19 cellular contexts compared by ENCODE assay signal in genomic region chr22:39429916-39430575, GRCh38. TPM values are rescaled to one million over a fixed set of nuclear protein-coding genes. Genes with fewer than 3 reads are reported as not detected.
DNase-seq lines count a peak whose midpoint lies in the region; ATAC-seq, FAIRE-seq and TF ChIP-seq lines count a peak whose summit lies in the region.
"Had no signal": no experiment of that assay in that cellular context is flagged by ENCODE, and none has a peak within 500 bp of the region (broad histone marks: within the 10 kb centered on the region; RNA-seq: fewer than 3 reads in every experiment).

No MANE protein-coding gene starts in this region.

- no TSS peak for BruUV-seq in A673 (replicated peaks; lab: Mats Ljungman, UMichigan)

- H3K27me3 ChIP-seq in A673 (replicated peaks; ENCODE audit: insufficient read depth, low read depth, low read length, poor library complexity) (no peaks in the 10 kb centered on the region), mucosa of rectum (ENCODE audit: control insufficient read depth in 2 of 2, insufficient read depth in 2 of 2, low read length in 2 of 2) (no peaks in the 10 kb centered on the region), stomach (no peaks in the 10 kb centered on the region)
- H3K27me3 ChIP-seq: BLaER1 treated with 17β-estradiol and CSF1 and Interleukin-3, amounts not matched to agents 10 nM and 100 nM had no signal

- no peak for FAIRE-seq in HTR-8/SVneo (lab: Jason Lieb, UNC)

- no peak for TF ChIP-seq EP300 in stomach (IDR thresholded peaks at IDR 0.05)

- H3K27ac ChIP-seq in A673 (ENCODE audit: low read depth, low read length, poor library complexity, severe bottlenecking) (peak overlapping the region; percentile 47), mucosa of rectum (ENCODE audit: low read depth in 2 of 2, low read length in 2 of 2) (peak overlapping the region; percentile 13 to 16), stomach (peak overlapping the region in 4 of 5 donors; percentile 74 to 82 (median 78))

- POLR2A ChIA-PET in A673 (lab: Charles Lee; ENCODE audit: low non-redundant PET) = no interaction called here

- no peaks in the 10 kb centered on the region for H3K27me3 Mint-ChIP-seq in chondrocyte (ENCODE audit: low read depth)
- H3K27me3 Mint-ChIP-seq: activated CD8-positive, alpha-beta memory T cell treated with anti-CD3 and anti-CD28 coated beads, Interleukin-2, amount 10 ng/mL, durations not matched to agents 7 days and 5 days; memory B cell; natural killer cell treated with Interleukin-12 subunit alpha and Interleukin-12 subunit beta and Interleukin-15 and Interleukin-18, amount 100 ng/mL, for 72 hours had no signal

- peak overlapping the region; percentile 32 for H3K27ac Mint-ChIP-seq in chondrocyte (ENCODE audit: unreplicated experiment)
- H3K27ac Mint-ChIP-seq: activated CD8-positive, alpha-beta memory T cell treated with anti-CD3 and anti-CD28 coated beads, Interleukin-2, amount 10 ng/mL, durations not matched to agents 7 days and 5 days; memory B cell; natural killer cell treated with Interleukin-12 subunit alpha and Interleukin-12 subunit beta and Interleukin-15 and Interleukin-18, amount 100 ng/mL, for 72 hours had no signal

- H3K4me1 ChIP-seq in A673 (ENCODE audit: insufficient read depth, low read length, poor library complexity, severe bottlenecking) (peaks cover 22% of the 10 kb centered on the region), mucosa of rectum (ENCODE audit: control insufficient read depth in 2 of 2, insufficient read depth in 2 of 2, low read length in 2 of 2) (peaks cover 2 to 4% of the 10 kb centered on the region in 2 donors), stomach (peaks cover 0 to 24% (median 10%) of the 10 kb centered on the region in 4 donors)

- H3K4me1 Mint-ChIP-seq in chondrocyte (ENCODE audit: low read depth) = peaks cover 54% of the 10 kb centered on the region
- H3K4me1 Mint-ChIP-seq: activated CD8-positive, alpha-beta memory T cell treated with anti-CD3 and anti-CD28 coated beads, Interleukin-2, amount 10 ng/mL, durations not matched to agents 7 days and 5 days; memory B cell had no signal

- H3K4me3 ChIP-seq in A673 (ENCODE audit: low read depth, low read length, poor library complexity, severe bottlenecking) (no peak overlapping the region), mucosa of rectum (ENCODE audit: low read length in 2 of 2) (no peak overlapping the region), stomach (no peak overlapping the region)
- H3K4me3 ChIP-seq: BLaER1 treated with 17β-estradiol and CSF1 and Interleukin-3, amounts not matched to agents 10 nM and 100 nM had no signal

- no peak for TF ChIP-seq CTCF in A673 (conservative IDR thresholded peaks at IDR 0.05; ENCODE audit: low read depth, low read length)
- no peak for TF ChIP-seq CTCF in chondrocyte (IDR thresholded peaks at IDR 0.05)
- TF ChIP-seq CTCF in stomach (IDR thresholded peaks at IDR 0.05) = no peak

- H3K36me3 Mint-ChIP-seq in chondrocyte (ENCODE audit: low read depth) = peaks cover 2% of the 10 kb centered on the region
- H3K36me3 Mint-ChIP-seq: natural killer cell treated with Interleukin-12 subunit alpha and Interleukin-12 subunit beta and Interleukin-15 and Interleukin-18, amount 100 ng/mL, for 72 hours had no signal

- CTCF ChIA-PET in A673 (lab: Charles Lee) = no interaction called here

- no peak for DNase-seq in A673 (ENCODE audit: low spot score)
- peak; percentile 82 for DNase-seq in chondrocyte (ENCODE audit: low spot score)
- no peak for DNase-seq in stomach
- DNase-seq in hepatic stellate cell (ENCODE audit: low spot score) = no peak
- DNase-seq in HTR-8/SVneo (ENCODE audit: insufficient read length, low spot score) = no peak
- DNase-seq: activated CD4-positive, alpha-beta T cell treated with anti-CD3 and anti-CD28 coated beads for 48 hours; activated CD8-positive, alpha-beta memory T cell treated with anti-CD3 and anti-CD28 coated beads, Interleukin-2, amount 10 ng/mL, durations not matched to agents 7 days and 5 days; Calu3; Kasumi-1; NCI-H1092; NCI-H510A treated with DMSO at 0.1 percent for 48 hours; SW 1271 had no signal

- TF ChIP-seq POLR2A in stomach (IDR thresholded peaks at IDR 0.05) = no peak

- no peak overlapping the region for H3K9ac ChIP-seq in mucosa of rectum (ENCODE audit: low read depth in 1 of 2, low read length in 2 of 2)

- no peak for ATAC-seq in GM19463 (IDR thresholded peaks at IDR 0.05; ENCODE audit: unreplicated experiment)
- no peak for ATAC-seq in HG03108 (IDR thresholded peaks at IDR 0.05; ENCODE audit: unreplicated experiment)
- ATAC-seq: activated CD8-positive, alpha-beta memory T cell treated with anti-CD3 and anti-CD28 coated beads, Interleukin-2, amount 10 ng/mL, durations not matched to agents 7 days and 5 days; natural killer cell treated with Interleukin-12 subunit alpha and Interleukin-12 subunit beta and Interleukin-15 and Interleukin-18, amount 100 ng/mL, for 72 hours had no signal

- WGBS in stomach, 5 donors = 84 to 92% (median 90%) methylated on average over 20 to 27 of the region's 27 CpGs

- no peaks in the 10 kb centered on the region for H3K9me3 Mint-ChIP-seq in chondrocyte (ENCODE audit: low read depth)
- H3K9me3 Mint-ChIP-seq: memory B cell; natural killer cell treated with Interleukin-12 subunit alpha and Interleukin-12 subunit beta and Interleukin-15 and Interleukin-18, amount 100 ng/mL, for 72 hours had no signal

- H3K9me3 ChIP-seq in A673 (ENCODE audit: low read depth, low read length, poor library complexity, severe bottlenecking) (no peaks in the 10 kb centered on the region), mucosa of rectum (ENCODE audit: control insufficient read depth in 2 of 2, low read length in 2 of 2) (no peaks in the 10 kb centered on the region), stomach (no peaks in the 10 kb centered on the region)
- H3K9me3 ChIP-seq: BLaER1 treated with 17β-estradiol and CSF1 and Interleukin-3, amounts not matched to agents 10 nM and 100 nM had no signal

- intact Hi-C loops in A673 (cut with micrococcal nuclease; ENCODE audit: unreplicated experiment) = no loop called here
- intact Hi-C loops in stomach (cut with DNase I; ENCODE audit: low total_unique reads) = no loop called here

- H3K36me3 ChIP-seq in A673 (ENCODE audit: insufficient read depth, low read length, poor library complexity, severe bottlenecking) (peaks cover 36% of the 10 kb centered on the region), mucosa of rectum (ENCODE audit: control insufficient read depth in 2 of 2, insufficient read depth in 2 of 2, low read length in 2 of 2) (peaks cover 36 to 49% of the 10 kb centered on the region in 2 donors), stomach (peaks cover 61 to 100% (median 97%) of the 10 kb centered on the region in 4 donors)

- H3K4me3 Mint-ChIP-seq in chondrocyte (ENCODE audit: unreplicated experiment) = no peak overlapping the region
- H3K4me3 Mint-ChIP-seq: activated CD8-positive, alpha-beta memory T cell treated with anti-CD3 and anti-CD28 coated beads, Interleukin-2, amount 10 ng/mL, durations not matched to agents 7 days and 5 days; memory B cell; natural killer cell treated with Interleukin-12 subunit alpha and Interleukin-12 subunit beta and Interleukin-15 and Interleukin-18, amount 100 ng/mL, for 72 hours had no signal

RNA-seq across cellular contexts. Expression of gene MGAT3, which starts 26.8 kb away (rescaled TPM):
- total RNA-seq in A673 (2021) (2.7 and 5.8 TPM in 2 replicates), chondrocyte (3.6 to 6.4 TPM (median 6.1 TPM) in 3 replicates), stomach (10 to 100 TPM in 1 of 5 donors, 1 to 10 TPM in 3, under 1 TPM in 1; 0.89 to 12.0 (median 1.8) TPM)
- 1 to 10 TPM; 1.1 to 2.9 (median 1.4) TPM for polyA plus RNA-seq in stomach
- total RNA-seq: fibroblast of lung had no signal

RNA-seq across cellular contexts. Expression of gene TAB1, which starts 30.5 kb away (rescaled TPM):
- total RNA-seq in A673 (2021) (27.0 and 38.2 TPM in 2 replicates), chondrocyte (17.1 to 24.5 TPM (median 21.3 TPM) in 3 replicates), stomach (10 to 100 TPM; 11.9 to 76.8 (median 19.1) TPM)
- 10 to 100 TPM; 12.8 to 13.9 (median 13.4) TPM for polyA plus RNA-seq in stomach

Comparison
In these comparisons a context has a peak if more than half of its experiments do, and no peak if none do; other contexts are left out.
1. H3K27ac ChIP-seq: peak in every context shown above with its lines; median percentile 78 in stomach; 47 in A673; 14 in mucosa of rectum.